ENCODE assay signal across 8 cellular contexts in genomic region chr2:179263460-179264237, GRCh38. TPM values are rescaled to one million over a fixed set of nuclear protein-coding genes. Genes with fewer than 3 reads are reported as not detected.
DNase-seq lines count a peak whose midpoint lies in the region; ATAC-seq and TF ChIP-seq lines count a peak whose summit lies in the region.

No MANE protein-coding gene starts in this region.

- no peaks in the 10 kb centered on the region for H3K9me2 ChIP-seq in MM.1S (replicated peaks; ENCODE audit: insufficient read depth, low read length)

- POLR2A ChIA-PET in HEK293 (lab: Yijun Ruan, JAX) (interaction anchor here (0.8 kb wide), 1 partner anchor 37 kb away, joined by 3 read pairs; no protein-coding TSS in a partner anchor), activated B cell treated with CpG ODN at 0.5 μM for 24 hours (lab: Charles Lee) (interaction anchor here (0.7 to 2.3 kb wide), 6 partner anchors 10 to 24 kb away, joined by 3 to 14 read pairs (median 6); no protein-coding TSS in a partner anchor)

- H3K4me3 ChIP-seq in HEK293 (ENCODE audit: low read depth, low read length) = peak overlapping the region; percentile 86
- peak overlapping the region; percentile 96 for H3K4me3 ChIP-seq in MM.1S (ENCODE audit: low read length)
- peak overlapping the region; percentile 96 for H3K4me3 ChIP-seq in endocrine pancreas (ENCODE audit: control insufficient read depth, insufficient read depth, low read length)
- peak overlapping the region; percentile 72 to 87 for H3K4me3 ChIP-seq in stomach smooth muscle (ENCODE audit: low read length in 2 of 2)

- intact Hi-C loops in activated B cell treated with CpG ODN at 0.5 μM for 24 hours (cut with micrococcal nuclease) = loop anchor here (1.0 to 10.0 kb wide), 7 partner anchors 8 to 809 kb away; partner anchors contain the start of genes PJVK and PRKRA

- peak overlapping the region; percentile 73 for H3K9ac ChIP-seq in MM.1S (ENCODE audit: low read length)
- H3K9ac ChIP-seq in endocrine pancreas (ENCODE audit: control insufficient read depth, insufficient read depth, low read length) = peak overlapping the region; percentile 84
- peak overlapping the region; percentile 79 to 83 for H3K9ac ChIP-seq in stomach smooth muscle (ENCODE audit: low read length in 2 of 2)

- H3K4me1 Mint-ChIP-seq in activated B cell treated with CpG ODN at 0.5 μM for 24 hours = peaks cover 60% of the 10 kb centered on the region

- H3K4me2 ChIP-seq in MM.1S (ENCODE audit: low read depth, low read length) = peak overlapping the region; percentile 97

- H3K27ac Mint-ChIP-seq in activated B cell treated with CpG ODN at 0.5 μM for 24 hours = peak overlapping the region; percentile 82

- H3K9me3 ChIP-seq in HEK293 (ENCODE audit: control insufficient read depth, insufficient read depth, low read depth, low read length) = no peaks in the 10 kb centered on the region
- H3K9me3 ChIP-seq in MM.1S (replicated peaks; ENCODE audit: insufficient read depth, low read length) = no peaks in the 10 kb centered on the region
- no peaks in the 10 kb centered on the region for H3K9me3 ChIP-seq in endocrine pancreas (ENCODE audit: control insufficient read depth, low read length)
- H3K9me3 ChIP-seq in stomach smooth muscle (ENCODE audit: control insufficient read depth in 2 of 2, low read length in 2 of 2) = no peaks in the 10 kb centered on the region

- peak overlapping the region; percentile 94 for H2AFZ ChIP-seq in MM.1S (ENCODE audit: low read length)

- no peaks in the 10 kb centered on the region for H4K20me1 ChIP-seq in MM.1S (ENCODE audit: insufficient read depth, low read length)

- TF ChIP-seq CTCF in HEK293 (tag by site-specific recombination; IDR thresholded peaks at IDR 0.05) (no peak), MM.1S (IDR thresholded peaks at IDR 0.05; ENCODE audit: low read length) (no peak), activated B cell treated with CpG ODN at 0.5 μM for 24 hours (IDR thresholded peaks at IDR 0.05) (no peak)

- H3K36me3 Mint-ChIP-seq in activated B cell treated with CpG ODN at 0.5 μM for 24 hours (ENCODE audit: low read depth) = no peaks in the 10 kb centered on the region

- peaks cover 46% of the 10 kb centered on the region for H3K79me2 ChIP-seq in MM.1S (ENCODE audit: low read length)

- H3K4me1 ChIP-seq in HEK293 (ENCODE audit: control insufficient read depth, insufficient read depth, low read length) (peaks cover 2% of the 10 kb centered on the region; the same call in 1 of the 2 replicates), MM.1S (ENCODE audit: low read length) (peaks cover 7% of the 10 kb centered on the region), endocrine pancreas (ENCODE audit: control insufficient read depth, insufficient read depth, low read length) (peaks cover 38% of the 10 kb centered on the region), stomach smooth muscle (ENCODE audit: control insufficient read depth, insufficient read depth, low read length) (peaks cover 4% of the 10 kb centered on the region)

- H3F3A ChIP-seq in MM.1S (ENCODE audit: insufficient read depth, low read length) = peaks cover 10% of the 10 kb centered on the region

- H3K9me3 Mint-ChIP-seq in activated B cell treated with CpG ODN at 0.5 μM for 24 hours = no peaks in the 10 kb centered on the region

- H3K27ac ChIP-seq in HEK293 (ENCODE audit: extremely low read depth, low read depth, low read length) (peak overlapping the region; percentile 61; the same call in 1 of the 2 replicates), MM.1S (ENCODE audit: low read length) (no peak overlapping the region), stomach smooth muscle (ENCODE audit: low read length) (peak overlapping the region; percentile 73)

- ATAC-seq in activated B cell treated with CpG ODN at 0.5 μM for 24 hours (ENCODE audit: low read depth) = peak; percentile 9

- H3K4me3 Mint-ChIP-seq in activated B cell treated with CpG ODN at 0.5 μM for 24 hours = peak overlapping the region; percentile 91

- H3K27me3 ChIP-seq in MM.1S (replicated peaks; ENCODE audit: insufficient read depth, low read length) (0 out of 2 replicates have a peak, but pooled peaks cover 3% of the 10 kb centered on the region), endocrine pancreas (ENCODE audit: control insufficient read depth, insufficient read depth, low read length) (no peaks in the 10 kb centered on the region), stomach smooth muscle (ENCODE audit: control insufficient read depth in 1 of 2, insufficient read depth in 2 of 2, low read length in 2 of 2) (no peaks in the 10 kb centered on the region)

- H3K36me3 ChIP-seq in HEK293 (ENCODE audit: control insufficient read depth in 2 of 2, insufficient read depth in 1 of 2, low read length in 2 of 2) (peaks cover 0 to 2% of the 10 kb centered on the region in 2 experiments; a peak in 1 of 3 replicates), MM.1S (replicated peaks; ENCODE audit: insufficient read depth, low read length) (no peaks in the 10 kb centered on the region), endocrine pancreas (ENCODE audit: control insufficient read depth, insufficient read depth, low read length) (no peaks in the 10 kb centered on the region), stomach smooth muscle (ENCODE audit: control insufficient read depth in 2 of 2, insufficient read depth in 2 of 2, low read length in 2 of 2) (no peaks in the 10 kb centered on the region)

- CTCF ChIA-PET in HEK293 (lab: Yijun Ruan, JAX) (no interaction called here), activated B cell treated with CpG ODN at 0.5 μM for 24 hours (lab: Charles Lee) (interaction anchor here (1.6 to 2.0 kb wide), 2 partner anchors 9 to 11 kb away, joined by 3 to 5 read pairs; no protein-coding TSS in a partner anchor)

- no peaks in the 10 kb centered on the region for H3K27me3 Mint-ChIP-seq in activated B cell treated with CpG ODN at 0.5 μM for 24 hours

- DNase-seq in NOMO-1 treated with DMSO at 0.1 percent for 48 hours (lab: John Stamatoyannopoulos, UW; ENCODE audit: unreplicated experiment) (peak; percentile 17), NOMO-1 treated with dmso at 0.1 percent for 144 hours (lab: John Stamatoyannopoulos, UW; ENCODE audit: unreplicated experiment) (no peak), MM.1S (peak; percentile 40), activated B cell treated with CpG ODN at 0.5 μM for 24 hours (peak; percentile 43), lung microvascular endothelial cell (ENCODE audit: low read depth in 2 of 2) (peak; percentile 55 to 61)

TF ChIP-seq in HEK293, 187 proteins besides CTCF, POLR2A, EP300 and RAD21 (continues in another document):
- TF ChIP-seq WT1 (tag by site-specific recombination; IDR thresholded peaks at IDR 0.05) = no peak
- peak; percentile 31; the same call in 1 of the 2 replicates for TF ChIP-seq ZBTB20 (tag by site-specific recombination; IDR thresholded peaks at IDR 0.05)
- TF ChIP-seq, protein P1, sequence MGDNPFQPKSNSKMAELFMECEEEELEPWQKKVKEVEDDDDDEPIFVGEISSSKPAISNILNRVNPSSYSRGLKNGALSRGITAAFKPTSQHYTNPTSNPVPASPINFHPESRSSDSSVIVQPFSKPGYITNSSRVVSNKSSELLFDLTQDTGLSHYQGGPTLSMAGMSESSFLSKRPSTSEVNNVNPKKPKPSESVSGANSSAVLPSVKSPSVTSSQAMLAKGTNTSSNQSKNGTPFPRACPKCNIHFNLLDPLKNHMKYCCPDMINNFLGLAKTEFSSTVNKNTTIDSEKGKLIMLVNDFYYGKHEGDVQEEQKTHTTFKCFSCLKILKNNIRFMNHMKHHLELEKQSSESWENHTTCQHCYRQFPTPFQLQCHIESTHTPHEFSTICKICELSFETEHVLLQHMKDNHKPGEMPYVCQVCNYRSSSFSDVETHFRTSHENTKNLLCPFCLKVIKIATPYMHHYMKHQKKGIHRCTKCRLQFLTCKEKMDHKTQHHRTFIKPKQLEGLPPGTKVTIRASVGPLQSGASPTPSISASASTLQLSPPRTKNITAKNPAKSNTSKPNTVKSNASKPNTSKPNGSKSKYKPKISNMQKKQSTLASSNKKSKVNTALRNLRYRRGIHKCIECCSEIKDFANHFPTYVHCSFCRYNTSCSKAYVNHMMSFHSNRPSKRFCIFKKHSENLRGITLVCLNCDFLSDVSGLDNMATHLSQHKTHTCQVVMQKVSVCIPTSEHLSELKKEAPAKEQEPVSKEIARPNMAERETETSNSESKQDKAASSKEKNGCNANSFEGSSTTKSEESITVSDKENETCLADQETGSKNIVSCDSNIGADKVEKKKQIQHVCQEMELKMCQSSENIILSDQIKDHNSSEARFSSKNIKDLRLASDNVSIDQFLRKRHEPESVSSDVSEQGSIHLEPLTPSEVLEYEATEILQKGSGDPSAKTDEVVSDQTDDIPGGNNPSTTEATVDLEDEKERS (tag by site-specific recombination; IDR thresholded peaks at IDR 0.05) = no peak
- TF ChIP-seq OSR2 (tag by site-specific recombination; IDR thresholded peaks at IDR 0.05) = no peak
- TF ChIP-seq ZNF433 (tag by site-specific recombination; IDR thresholded peaks at IDR 0.05; ENCODE audit: low read depth) = no peak
- TF ChIP-seq, protein P2, sequence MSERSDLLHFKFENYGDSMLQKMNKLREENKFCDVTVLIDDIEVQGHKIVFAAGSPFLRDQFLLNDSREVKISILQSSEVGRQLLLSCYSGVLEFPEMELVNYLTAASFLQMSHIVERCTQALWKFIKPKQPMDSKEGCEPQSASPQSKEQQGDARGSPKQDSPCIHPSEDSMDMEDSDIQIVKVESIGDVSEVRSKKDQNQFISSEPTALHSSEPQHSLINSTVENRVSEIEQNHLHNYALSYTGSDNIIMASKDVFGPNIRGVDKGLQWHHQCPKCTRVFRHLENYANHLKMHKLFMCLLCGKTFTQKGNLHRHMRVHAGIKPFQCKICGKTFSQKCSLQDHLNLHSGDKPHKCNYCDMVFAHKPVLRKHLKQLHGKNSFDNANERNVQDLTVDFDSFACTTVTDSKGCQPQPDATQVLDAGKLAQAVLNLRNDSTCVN (tag by site-specific recombination; optimal IDR thresholded peaks at IDR 0.05) = peak; percentile 67
- no peak for TF ChIP-seq ZBTB7A (tag by site-specific recombination; IDR thresholded peaks at IDR 0.05; ENCODE audit: low read depth)
- TF ChIP-seq ZNF341 (tag by site-specific recombination; IDR thresholded peaks at IDR 0.05; ENCODE audit: low read depth) = 0 out of 2 replicates have a peak, but pooled peaks have one; percentile 18
- no peak for TF ChIP-seq ZIC2 (tag by site-specific recombination; IDR thresholded peaks at IDR 0.05)
- TF ChIP-seq ZEB2 (tag by site-specific recombination; IDR thresholded peaks at IDR 0.05) = no peak
- no peak for TF ChIP-seq SETDB1 (IDR thresholded peaks at IDR 0.05; ENCODE audit: insufficient read length, low read length)
- no peak for TF ChIP-seq ZNF19 (tag by site-specific recombination; IDR thresholded peaks at IDR 0.05; ENCODE audit: low read depth)

RNA-seq across cellular contexts. Expression of gene SESTD1, which starts 1.0 kb away (rescaled TPM):
- total RNA-seq in activated B cell treated with CpG ODN at 0.5 μM for 24 hours (49.2 and 49.6 TPM in 2 replicates), lung microvascular endothelial cell (17.9 and 25.2 TPM in 2 replicates)
